In genomic region chr1:203551550-203551949, GRCh38 we compare ENCODE assay signal across 1 cellular context.
TF ChIP-seq lines count a peak whose summit lies in the region.

No MANE protein-coding gene starts in this region.

TF ChIP-seq in H1, 55 proteins besides CTCF, POLR2A, EP300 and RAD21:
- TF ChIP-seq NANOG (IDR thresholded peaks at IDR 0.05; ENCODE audit: insufficient read depth, low read depth, low read length, poor library complexity, severe bottlenecking) (no peak), E2F6 (IDR thresholded peaks at IDR 0.05) (no peak), GABPA (IDR thresholded peaks at IDR 0.05; ENCODE audit: borderline replicate concordance, insufficient read depth, low read length) (no peak), TAF1 (IDR thresholded peaks at IDR 0.05; ENCODE audit: low read depth, low read length) (no peak), CBX8 (IDR thresholded peaks at IDR 0.05; ENCODE audit: borderline replicate concordance, low read depth, low read length) (no peak), SP1 (IDR thresholded peaks at IDR 0.05; ENCODE audit: low read depth, low read length) (no peak), TEAD4 (IDR thresholded peaks at IDR 0.05; ENCODE audit: low read depth, low read length) (no peak), JUND (IDR thresholded peaks at IDR 0.05; ENCODE audit: low read length) (no peak), TBP (IDR thresholded peaks at IDR 0.05; ENCODE audit: low read depth, low read length) (no peak), KDM5A (IDR thresholded peaks at IDR 0.05; ENCODE audit: low read length) (no peak), ZNF274 (IDR thresholded peaks at IDR 0.05; ENCODE audit: borderline replicate concordance, extremely low read depth, low read length) (no peak), TCF12 (IDR thresholded peaks at IDR 0.05; ENCODE audit: low read depth, low read length) (no peak), BCL11A (IDR thresholded peaks at IDR 0.05; ENCODE audit: low read depth in 2 of 2, low read length in 2 of 2) (no peak), SIX5 (IDR thresholded peaks at IDR 0.05; ENCODE audit: low read depth, low read length) (no peak), HDAC2 (IDR thresholded peaks at IDR 0.05; ENCODE audit: borderline replicate concordance in 1 of 2, low read depth in 2 of 2, low read length in 2 of 2) (no peak), CBX5 (IDR thresholded peaks at IDR 0.05; ENCODE audit: low read depth, low read length) (no peak), NRF1 (IDR thresholded peaks at IDR 0.05; ENCODE audit: low read depth, low read length) (no peak), CHD7 (IDR thresholded peaks at IDR 0.05; ENCODE audit: insufficient replicate concordance, low read length) (no peak), CHD1 (IDR thresholded peaks at IDR 0.05; ENCODE audit: low read depth, low read length) (no peak), CREB1 (IDR thresholded peaks at IDR 0.05) (no peak)
TF ChIP-seq in H1: peak in this region for 0.
